1 cellular context compared by ENCODE assay signal in genomic region chr13:60398438-60398891, GRCh38.
TF ChIP-seq lines count a peak whose summit lies in the region.

No MANE protein-coding gene starts in this region.

TF ChIP-seq in H1, 55 proteins besides CTCF, POLR2A, EP300 and RAD21 (continued from another document):
- TF ChIP-seq KDM1A (IDR thresholded peaks at IDR 0.05; ENCODE audit: borderline replicate concordance, low read length): peak; percentile 54; the same call in 1 of the 2 replicates
